Comparison of ENCODE assay signal across 13 cellular contexts in genomic region chr17:39018267-39019134, GRCh38. TPM values are rescaled to one million over a fixed set of nuclear protein-coding genes. Genes with fewer than 3 reads are reported as not detected.
DNase-seq lines count a peak whose midpoint lies in the region; ATAC-seq, FAIRE-seq and TF ChIP-seq lines count a peak whose summit lies in the region.
"Had no signal": no experiment of that assay in that cellular context is flagged by ENCODE, and none has a peak within 500 bp of the region (broad histone marks: within the 10 kb centered on the region; RNA-seq: fewer than 3 reads in every experiment).

No MANE protein-coding gene starts in this region.

- H3K27me3 ChIP-seq in HUES48 (ENCODE audit: control insufficient read depth, insufficient read depth, low read length), result no peaks in the 10 kb centered on the region
- H3K27me3 ChIP-seq: dorsolateral prefrontal cortex had no signal

- CTCF ChIA-PET in activated CD4-positive, alpha-beta T cell treated with anti-CD3 and anti-CD28 coated beads, Interleukin-2, amount 10 ng/mL, durations not matched to agents 7 days and 5 days (lab: Charles Lee), result interaction anchor here (0.7 to 1.8 kb wide), 7 partner anchors 9 to 146 kb away, joined by 3 to 5 read pairs (median 4); no protein-coding TSS in a partner anchor

- H3K4me1 ChIP-seq in HUES48 (ENCODE audit: control insufficient read depth, insufficient read depth, low read length) (peaks cover 6% of the 10 kb centered on the region; the same call in 1 of the 2 replicates), mesodermal cell (ENCODE audit: control insufficient read depth, insufficient read depth, low read length, poor library complexity, severe bottlenecking) (peaks cover 23% of the 10 kb centered on the region), kidney (ENCODE audit: control insufficient read depth in 1 of 2, insufficient read depth in 1 of 2, low read depth in 1 of 2, low read length in 2 of 2) (no peaks in the 10 kb centered on the region)

- peak; percentile 61 to 79 for DNase-seq in AML-193 (lab: John Stamatoyannopoulos, UW)
- DNase-seq in activated CD4-positive, alpha-beta T cell treated with anti-CD3 and anti-CD28 coated beads, Interleukin-2, amount 10 ng/mL, durations not matched to agents 7 days and 5 days, result no peak
- DNase-seq in NCI-H748 treated with DMSO at 0.1 percent for 48 hours (lab: John Stamatoyannopoulos, UW), result no peak
- DNase-seq in kidney, result no peak
- no peak for DNase-seq in natural killer cell treated with Interleukin-12 subunit alpha and Interleukin-12 subunit beta and Interleukin-15 and Interleukin-18, amount 100 ng/mL, for 72 hours (ENCODE audit: low spot score)
- DNase-seq in amygdala (lab: John Stamatoyannopoulos, UW), result no peak
- DNase-seq: dorsolateral prefrontal cortex, retina had no signal

- no peak for ATAC-seq in natural killer cell treated with Interleukin-12 subunit alpha and Interleukin-12 subunit beta and Interleukin-15 and Interleukin-18, amount 100 ng/mL, for 72 hours

- intact Hi-C loops in kidney (cut with DNase I), result no loop called here

- 64 to 73% methylated on average over 6 to 9 of the region's 11 CpGs for WGBS in mesodermal cell (ENCODE audit: insufficient coverage in 2 of 2), 2 experiments

- H3K36me3 Mint-ChIP-seq in activated CD4-positive, alpha-beta T cell treated with anti-CD3 and anti-CD28 coated beads, Interleukin-2, amount 10 ng/mL, durations not matched to agents 7 days and 5 days (ENCODE audit: low read depth), result no peaks in the 10 kb centered on the region
- no peaks in the 10 kb centered on the region for H3K36me3 Mint-ChIP-seq in natural killer cell treated with Interleukin-12 subunit alpha and Interleukin-12 subunit beta and Interleukin-15 and Interleukin-18, amount 100 ng/mL, for 72 hours

- H3K4me3 Mint-ChIP-seq in activated CD4-positive, alpha-beta T cell treated with anti-CD3 and anti-CD28 coated beads, Interleukin-2, amount 10 ng/mL, durations not matched to agents 7 days and 5 days, result no peak overlapping the region
- H3K4me3 Mint-ChIP-seq in natural killer cell treated with Interleukin-12 subunit alpha and Interleukin-12 subunit beta and Interleukin-15 and Interleukin-18, amount 100 ng/mL, for 72 hours, result no peak overlapping the region
- H3K4me3 Mint-ChIP-seq: stimulated activated naive CD8-positive, alpha-beta T cell treated with anti-CD3 and anti-CD28 coated beads, Interleukin-15, Interleukin-2, amounts not matched to agents 100 ng/mL and 50 ng/mL, for 24 hours had no signal

- H3K4me1 Mint-ChIP-seq in activated CD4-positive, alpha-beta T cell treated with anti-CD3 and anti-CD28 coated beads, Interleukin-2, amount 10 ng/mL, durations not matched to agents 7 days and 5 days, result peaks cover 31% of the 10 kb centered on the region
- no peaks in the 10 kb centered on the region for H3K4me1 Mint-ChIP-seq in natural killer cell treated with Interleukin-12 subunit alpha and Interleukin-12 subunit beta and Interleukin-15 and Interleukin-18, amount 100 ng/mL, for 72 hours (ENCODE audit: low read depth in 2 of 2)

- peak overlapping the region; percentile 26 for H3K27ac ChIP-seq in HUES48 (ENCODE audit: low read depth, low read length)
- H3K27ac ChIP-seq in mesodermal cell (ENCODE audit: low read depth, low read length, severe bottlenecking), result peak overlapping the region; percentile 63
- no peak overlapping the region for H3K27ac ChIP-seq in kidney (ENCODE audit: low read depth in 2 of 2, low read length in 2 of 2)
- H3K27ac ChIP-seq: C4-2B had no signal

- no peak for TF ChIP-seq CTCF in kidney (IDR thresholded peaks at IDR 0.05; ENCODE audit: borderline replicate concordance, extremely low read depth, insufficient read depth)

- no peak for FAIRE-seq in kidney (lab: Jason Lieb, UNC)

- peak overlapping the region; percentile 71 for H3K27ac Mint-ChIP-seq in activated CD4-positive, alpha-beta T cell treated with anti-CD3 and anti-CD28 coated beads, Interleukin-2, amount 10 ng/mL, durations not matched to agents 7 days and 5 days
- no peak overlapping the region for H3K27ac Mint-ChIP-seq in natural killer cell treated with Interleukin-12 subunit alpha and Interleukin-12 subunit beta and Interleukin-15 and Interleukin-18, amount 100 ng/mL, for 72 hours
- H3K27ac Mint-ChIP-seq: stimulated activated naive CD8-positive, alpha-beta T cell treated with anti-CD3 and anti-CD28 coated beads, Interleukin-15, Interleukin-2, amounts not matched to agents 100 ng/mL and 50 ng/mL, for 24 hours had no signal

- POLR2A ChIA-PET in activated CD4-positive, alpha-beta T cell treated with anti-CD3 and anti-CD28 coated beads, Interleukin-2, amount 10 ng/mL, durations not matched to agents 7 days and 5 days (lab: Charles Lee), result interaction anchor here (0.5 kb wide), 1 partner anchor 37 kb away, joined by 3 read pairs; no protein-coding TSS in a partner anchor

- H3K36me3 ChIP-seq in HUES48 (ENCODE audit: control insufficient read depth, insufficient read depth, low read length) (no peaks in the 10 kb centered on the region), mesodermal cell (ENCODE audit: control insufficient read depth, insufficient read depth, low read length) (no peaks in the 10 kb centered on the region), kidney (ENCODE audit: control insufficient read depth in 1 of 2, insufficient read depth in 2 of 2, low read length in 2 of 2) (no peaks in the 10 kb centered on the region)

- H3K9me3 ChIP-seq in HUES48 (ENCODE audit: control insufficient read depth, insufficient read depth, low read length) (no peaks in the 10 kb centered on the region), mesodermal cell (ENCODE audit: control insufficient read depth, low read length) (no peaks in the 10 kb centered on the region), kidney (ENCODE audit: control insufficient read depth in 1 of 2, low read length in 2 of 2) (no peaks in the 10 kb centered on the region)

- no peak overlapping the region for H3K4me3 ChIP-seq in HUES48 (ENCODE audit: low read depth, low read length)
- no peak overlapping the region for H3K4me3 ChIP-seq in mesodermal cell (ENCODE audit: extremely low read depth, insufficient read depth, low read length, poor library complexity, severe bottlenecking)
- no peak overlapping the region for H3K4me3 ChIP-seq in kidney (ENCODE audit: low read length in 2 of 2)
- H3K4me3 ChIP-seq: dorsolateral prefrontal cortex had no signal

- H3K27me3 Mint-ChIP-seq in activated CD4-positive, alpha-beta T cell treated with anti-CD3 and anti-CD28 coated beads, Interleukin-2, amount 10 ng/mL, durations not matched to agents 7 days and 5 days, result no peaks in the 10 kb centered on the region
- no peaks in the 10 kb centered on the region for H3K27me3 Mint-ChIP-seq in natural killer cell treated with Interleukin-12 subunit alpha and Interleukin-12 subunit beta and Interleukin-15 and Interleukin-18, amount 100 ng/mL, for 72 hours
- H3K27me3 Mint-ChIP-seq: stimulated activated naive CD8-positive, alpha-beta T cell treated with anti-CD3 and anti-CD28 coated beads, Interleukin-15, Interleukin-2, amounts not matched to agents 100 ng/mL and 50 ng/mL, for 24 hours had no signal

- H3K9me3 Mint-ChIP-seq in activated CD4-positive, alpha-beta T cell treated with anti-CD3 and anti-CD28 coated beads, Interleukin-2, amount 10 ng/mL, durations not matched to agents 7 days and 5 days, result no peaks in the 10 kb centered on the region
- no peaks in the 10 kb centered on the region for H3K9me3 Mint-ChIP-seq in natural killer cell treated with Interleukin-12 subunit alpha and Interleukin-12 subunit beta and Interleukin-15 and Interleukin-18, amount 100 ng/mL, for 72 hours
- H3K9me3 Mint-ChIP-seq: stimulated activated naive CD8-positive, alpha-beta T cell treated with anti-CD3 and anti-CD28 coated beads, Interleukin-15, Interleukin-2, amounts not matched to agents 100 ng/mL and 50 ng/mL, for 24 hours had no signal

- H3K9ac ChIP-seq in HUES48 (ENCODE audit: low read depth, low read length) (no peak overlapping the region), kidney (ENCODE audit: low read length in 2 of 2) (no peak overlapping the region)

RNA-seq across cellular contexts. Expression of gene FBXO47, which starts 51.3 kb away (rescaled TPM):
- total RNA-seq in activated CD4-positive, alpha-beta T cell treated with anti-CD3 and anti-CD28 coated beads, Interleukin-2, amount 10 ng/mL, durations not matched to agents 7 days and 5 days, result not detected
- polyA plus RNA-seq in mesodermal cell (2013, experiment 1 of 2), result not detected
- polyA plus RNA-seq in mesodermal cell (2013, experiment 2 of 2), result not detected
- total RNA-seq in kidney, result not detected
- not detected for polyA plus RNA-seq in kidney (ENCODE audit: insufficient read depth, low read depth, low replicate concordance)
- under 1 TPM in 1 of 2 donors, not detected in 1; 0.12 TPM for total RNA-seq in natural killer cell treated with Interleukin-12 subunit alpha and Interleukin-12 subunit beta and Interleukin-15 and Interleukin-18, amount 100 ng/mL, for 72 hours
- total RNA-seq: activated CD8-positive, alpha-beta memory T cell treated with anti-CD3 and anti-CD28 coated beads for 36 hours had no signal

Comparison
In these comparisons a context has a peak if more than half of its experiments do, and no peak if none do; other contexts are left out.
1. DNase-seq: peak in AML-193 (2 of 2); none in activated CD4-positive, alpha-beta T cell treated with anti-CD3 and anti-CD28 coated beads, Interleukin-2, amount 10 ng/mL, durations not matched to agents 7 days and 5 days (single experiment), NCI-H748 treated with DMSO at 0.1 percent for 48 hours (single experiment), kidney (single experiment), natural killer cell treated with Interleukin-12 subunit alpha and Interleukin-12 subunit beta and Interleukin-15 and Interleukin-18, amount 100 ng/mL, for 72 hours (single experiment) and amygdala (0 of 56).
2. H3K27ac ChIP-seq: peak in HUES48 (single experiment) and mesodermal cell (single experiment); none in kidney (0 of 2).